9 cellular contexts compared by ENCODE assay signal in the genomic region with DNA sequence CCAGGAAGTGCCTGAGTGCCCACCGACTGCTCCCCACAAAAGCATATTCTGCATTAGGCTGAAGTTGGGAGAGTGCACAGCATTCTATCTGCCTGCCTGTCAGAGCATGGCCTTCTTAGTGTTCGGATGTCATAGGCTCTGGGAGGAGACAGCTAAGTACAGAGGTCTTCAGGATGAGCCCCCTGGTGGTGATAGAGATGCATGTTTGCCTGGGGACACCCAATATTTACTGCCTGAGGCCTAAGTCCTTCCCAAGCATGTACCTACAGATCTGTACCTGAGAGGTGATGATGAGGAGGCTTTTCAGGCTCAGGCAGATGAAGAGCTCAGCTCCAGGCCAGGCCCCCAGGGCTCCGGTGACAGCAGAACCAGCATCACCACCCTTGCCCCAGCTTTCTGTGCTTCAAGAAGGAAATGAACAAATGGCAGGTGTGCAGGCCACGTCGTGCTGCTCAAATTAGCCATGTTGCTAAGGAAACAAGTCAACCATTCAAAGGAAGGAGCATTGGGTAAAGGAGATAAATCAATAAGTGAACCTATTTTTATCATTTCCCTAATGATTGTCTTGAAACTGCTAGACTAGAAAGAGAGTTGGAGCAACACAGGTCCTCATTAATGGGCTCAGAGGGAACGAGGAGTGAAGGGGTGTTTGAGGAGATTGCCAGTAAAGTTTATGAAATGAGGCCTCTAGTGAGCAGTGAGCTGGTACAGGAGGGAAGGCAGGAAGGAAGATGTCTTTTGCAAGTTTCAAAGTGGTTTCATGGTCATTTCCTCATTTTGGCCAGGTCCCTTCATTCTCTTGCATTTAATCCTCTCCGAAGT.
DNase-seq lines count a peak whose midpoint lies in the region; ATAC-seq and TF ChIP-seq lines count a peak whose summit lies in the region.
"Had no signal": no experiment of that assay in that cellular context is flagged by ENCODE, and none has a peak within 500 bp of the region (broad histone marks: within the 10 kb centered on the region; RNA-seq: fewer than 3 reads in every experiment).

No MANE protein-coding gene starts in this region.

- peak; percentile 54 for ATAC-seq in GM19023 (IDR thresholded peaks at IDR 0.05; ENCODE audit: unreplicated experiment)
- ATAC-seq in HG02981 (IDR thresholded peaks at IDR 0.05; ENCODE audit: unreplicated experiment): peak; percentile 57

- TF ChIP-seq CTCF in astrocyte of the spinal cord (IDR thresholded peaks at IDR 0.05; ENCODE audit: low read depth, low read length): peak; percentile 9

- H3K4me3 ChIP-seq in astrocyte of the spinal cord (ENCODE audit: low read depth, low read length): no peak overlapping the region
- H3K4me3 ChIP-seq: lung had no signal

- DNase-seq in DMS153 treated with DMSO at 0.1 percent for 48 hours (lab: John Stamatoyannopoulos, UW; ENCODE audit: unreplicated experiment): peak; percentile 62
- DNase-seq in NCI-H146 treated with DMSO at 0.1 percent for 48 hours (lab: John Stamatoyannopoulos, UW; ENCODE audit: unreplicated experiment): peak; percentile 97
- no peak for DNase-seq in astrocyte of the spinal cord (ENCODE audit: low read depth, low spot score)
- DNase-seq in retina: peak; percentile 43
- no peak for DNase-seq in activated T-cell treated with anti-CD3 and anti-CD28 coated beads for 4 hours
- DNase-seq in DMS79 treated with DMSO at 0.1 percent for 48 hours (lab: John Stamatoyannopoulos, UW): no peak

- in situ Hi-C loops in astrocyte of the spinal cord (cut with HindIII; ENCODE audit: low sequenced_read_pairs): no loop called here

Comparison
In these comparisons a context has a peak if more than half of its experiments do, and no peak if none do; other contexts are left out.
1. DNase-seq: peak in DMS153 treated with DMSO at 0.1 percent for 48 hours (single experiment), NCI-H146 treated with DMSO at 0.1 percent for 48 hours (single experiment) and retina (single experiment); none in astrocyte of the spinal cord (single experiment), activated T-cell treated with anti-CD3 and anti-CD28 coated beads for 4 hours (single experiment) and DMS79 treated with DMSO at 0.1 percent for 48 hours (single experiment).